ENCODE assay signal across 17 cellular contexts in the genomic region with DNA sequence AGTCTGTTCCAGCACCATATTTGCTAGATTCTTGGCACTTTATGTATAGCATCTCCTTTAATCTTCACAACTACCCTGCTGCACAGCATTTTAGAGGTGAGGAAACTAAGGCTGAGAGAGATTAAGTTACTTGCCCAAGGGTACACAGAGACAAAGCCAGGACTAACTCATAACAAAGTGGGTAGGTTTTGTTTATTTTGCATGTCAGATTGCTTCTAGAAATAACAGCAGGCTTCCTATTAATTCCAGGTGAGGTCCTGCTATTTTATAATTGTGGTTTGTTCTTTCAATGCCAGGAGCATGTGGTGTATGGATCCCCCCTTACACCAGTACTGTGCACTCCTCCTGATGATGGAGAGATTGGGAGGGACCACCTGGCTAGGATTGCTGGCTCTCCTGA.
"Had no signal": no experiment of that assay in that cellular context is flagged by ENCODE, and none has a peak within 500 bp of the region (broad histone marks: within the 10 kb centered on the region; RNA-seq: fewer than 3 reads in every experiment).

No MANE protein-coding gene starts in this region.

- H3K27ac ChIP-seq: neutrophil had no signal

- DNase-seq: activated CD4-positive, alpha-beta T cell treated with anti-CD3 and anti-CD28 coated beads, Interleukin-2, amount 10 ng/mL, durations not matched to agents 24 days and 14 days; activated naive CD4-positive, alpha-beta T cell; central memory CD4-positive, alpha-beta T cell; cortex of kidney; effector CD8-positive, alpha-beta T cell; glutamatergic neuron; immature natural killer cell; left cardiac atrium; naive thymus-derived CD4-positive, alpha-beta T cell; posterior cingulate gyrus; right cardiac atrium; stimulated activated naive B cell treated with anti-CD40 and anti-IgM and Interleukin-4, amounts not matched to agents 10 μg/mL and 1 μg/mL and 100 μg/mL, for 72 hours; T-cell; T1000 had no signal

- H3K4me3 ChIP-seq: lung, smooth muscle cell had no signal

- H3K27me3 ChIP-seq: neutrophil had no signal

- ATAC-seq: left cardiac atrium; naive thymus-derived CD4-positive, alpha-beta T cell; right cardiac atrium; stimulated activated naive B cell treated with anti-CD40 and anti-IgM and Interleukin-4, amounts not matched to agents 10 μg/mL and 1 μg/mL and 100 μg/mL, for 72 hours; T-cell had no signal
